In genomic region chr16:85158702-85159225, GRCh38 we compare ENCODE assay signal across 1 cellular context.
A peak's percentile ranks its signal among the peaks of the same experiment; 100 is the strongest.
TF ChIP-seq lines count a peak whose summit lies in the region.

No MANE protein-coding gene starts in this region.

TF ChIP-seq in HepG2, 621 proteins besides CTCF, POLR2A, EP300 and RAD21 (continued from another document and continues in another):
- no peak for TF ChIP-seq CBX2 (IDR thresholded peaks at IDR 0.05; ENCODE audit: low read depth, low read length)
- no peak for TF ChIP-seq CBX2 (CRISPR knock-in tag; IDR thresholded peaks at IDR 0.05; ENCODE audit: low read depth)
- TF ChIP-seq PRMT3 (CRISPR knock-in tag; IDR thresholded peaks at IDR 0.05; ENCODE audit: borderline replicate concordance, low read depth): no peak
- TF ChIP-seq JDP2 (CRISPR knock-in tag; IDR thresholded peaks at IDR 0.05; ENCODE audit: borderline replicate concordance): no peak
- TF ChIP-seq GMEB2 (CRISPR knock-in tag; IDR thresholded peaks at IDR 0.05; ENCODE audit: low read depth): no peak
- no peak for TF ChIP-seq MAFG (CRISPR knock-in tag; IDR thresholded peaks at IDR 0.05)
- TF ChIP-seq CHD2 (IDR thresholded peaks at IDR 0.05; ENCODE audit: low read depth, low read length): no peak
- TF ChIP-seq SKIL (CRISPR knock-in tag; IDR thresholded peaks at IDR 0.05; ENCODE audit: borderline replicate concordance): no peak
- no peak for TF ChIP-seq THAP8 (CRISPR knock-in tag; IDR thresholded peaks at IDR 0.05; ENCODE audit: borderline replicate concordance)
- TF ChIP-seq ISX (CRISPR knock-in tag; conservative IDR thresholded peaks at IDR 0.05): no peak
- 0 out of 2 replicates have a peak, but pooled peaks have one; percentile 21 for TF ChIP-seq ZNF879 (CRISPR knock-in tag; IDR thresholded peaks at IDR 0.05)
- no peak; the same call in 1 of the 2 replicates for TF ChIP-seq ELF3 (CRISPR knock-in tag; IDR thresholded peaks at IDR 0.05)
- no peak for TF ChIP-seq ZKSCAN5 (CRISPR knock-in tag; IDR thresholded peaks at IDR 0.05)
- peak; percentile 11; the same call in 1 of the 2 replicates for TF ChIP-seq CHD4 (IDR thresholded peaks at IDR 0.05; ENCODE audit: borderline replicate concordance, low read length)
- no peak for TF ChIP-seq FOXA3 (CRISPR knock-in tag; IDR thresholded peaks at IDR 0.05)
- TF ChIP-seq RBM39 (IDR thresholded peaks at IDR 0.05; ENCODE audit: low read depth, low read length, poor library complexity, severe bottlenecking): no peak
- 0 out of 2 replicates have a peak, but pooled peaks have one; percentile 41 for TF ChIP-seq SMAD1 (CRISPR knock-in tag; IDR thresholded peaks at IDR 0.05; ENCODE audit: borderline replicate concordance, low read depth)
- TF ChIP-seq SAFB2 (CRISPR knock-in tag; IDR thresholded peaks at IDR 0.05; ENCODE audit: borderline replicate concordance, low read depth): no peak
- no peak for TF ChIP-seq ZNF260 (CRISPR knock-in tag; IDR thresholded peaks at IDR 0.05; ENCODE audit: borderline replicate concordance, low read depth)
- TF ChIP-seq ZNF557 (CRISPR knock-in tag; IDR thresholded peaks at IDR 0.05): no peak
- no peak for TF ChIP-seq MIXL1 (CRISPR knock-in tag; IDR thresholded peaks at IDR 0.05)
- no peak for TF ChIP-seq ZNF761 (CRISPR knock-in tag; conservative IDR thresholded peaks at IDR 0.05)
- TF ChIP-seq ZBTB34 (CRISPR knock-in tag; IDR thresholded peaks at IDR 0.05): no peak
- TF ChIP-seq ZNF543 (CRISPR knock-in tag; IDR thresholded peaks at IDR 0.05): no peak
- TF ChIP-seq ASH2L (IDR thresholded peaks at IDR 0.05; ENCODE audit: insufficient read length, low read depth, low read length): no peak
- no peak for TF ChIP-seq MEF2D (CRISPR knock-in tag; IDR thresholded peaks at IDR 0.05)
- no peak; the same call in 1 of the 2 replicates for TF ChIP-seq ZBTB7A (CRISPR knock-in tag; IDR thresholded peaks at IDR 0.05)
- TF ChIP-seq ZNF232 (CRISPR knock-in tag; IDR thresholded peaks at IDR 0.05; ENCODE audit: borderline replicate concordance): no peak
- no peak for TF ChIP-seq ZNF510 (CRISPR knock-in tag; IDR thresholded peaks at IDR 0.05; ENCODE audit: low read depth)
- no peak for TF ChIP-seq ZFP90 (CRISPR knock-in tag; IDR thresholded peaks at IDR 0.05; ENCODE audit: borderline replicate concordance)
- no peak for TF ChIP-seq NFKBIZ (CRISPR knock-in tag; IDR thresholded peaks at IDR 0.05)
- no peak for TF ChIP-seq ZNF317 (CRISPR knock-in tag; IDR thresholded peaks at IDR 0.05)
- TF ChIP-seq KAT8 (CRISPR knock-in tag; IDR thresholded peaks at IDR 0.05): no peak
- TF ChIP-seq SMAD3 (CRISPR knock-in tag; IDR thresholded peaks at IDR 0.05): no peak
- no peak for TF ChIP-seq MLLT10 (CRISPR knock-in tag; IDR thresholded peaks at IDR 0.05)
- no peak for TF ChIP-seq MLX (CRISPR knock-in tag; IDR thresholded peaks at IDR 0.05)
- TF ChIP-seq RARA (CRISPR knock-in tag; IDR thresholded peaks at IDR 0.05): no peak
- no peak for TF ChIP-seq BHLHE40 (IDR thresholded peaks at IDR 0.05; ENCODE audit: low read length)
- no peak for TF ChIP-seq ZNF451 (CRISPR knock-in tag; IDR thresholded peaks at IDR 0.05)
- TF ChIP-seq TBL1XR1 (IDR thresholded peaks at IDR 0.05; ENCODE audit: borderline replicate concordance, low read length, partially characterized antibody): no peak
- TF ChIP-seq THAP9 (CRISPR knock-in tag; IDR thresholded peaks at IDR 0.05; ENCODE audit: borderline replicate concordance): 0 out of 2 replicates have a peak, but pooled peaks have one; percentile 14
- TF ChIP-seq ZNF121 (CRISPR knock-in tag; IDR thresholded peaks at IDR 0.05): peak; percentile 35; the same call in 1 of the 2 replicates
- no peak for TF ChIP-seq ZNF280B (CRISPR knock-in tag; IDR thresholded peaks at IDR 0.05; ENCODE audit: borderline replicate concordance)
- no peak for TF ChIP-seq ARNTL (CRISPR knock-in tag; IDR thresholded peaks at IDR 0.05)
- 0 out of 2 replicates have a peak, but pooled peaks have one; percentile 18 for TF ChIP-seq RARG (CRISPR knock-in tag; IDR thresholded peaks at IDR 0.05; ENCODE audit: low read depth)
- TF ChIP-seq ZBTB25 (CRISPR knock-in tag; IDR thresholded peaks at IDR 0.05): 0 out of 2 replicates have a peak, but pooled peaks have one; percentile 8
- TF ChIP-seq ZNF335 (CRISPR knock-in tag; IDR thresholded peaks at IDR 0.05): no peak
- no peak for TF ChIP-seq EED (CRISPR knock-in tag; IDR thresholded peaks at IDR 0.05)
- no peak for TF ChIP-seq GATAD2A (CRISPR knock-in tag; IDR thresholded peaks at IDR 0.05)
- no peak for TF ChIP-seq FOXC1 (CRISPR knock-in tag; IDR thresholded peaks at IDR 0.05; ENCODE audit: borderline replicate concordance)
- no peak for TF ChIP-seq ZBTB39 (CRISPR knock-in tag; IDR thresholded peaks at IDR 0.05)
- TF ChIP-seq RXRB (CRISPR knock-in tag; IDR thresholded peaks at IDR 0.05; ENCODE audit: borderline replicate concordance): no peak
- no peak for TF ChIP-seq PREB (CRISPR knock-in tag; IDR thresholded peaks at IDR 0.05)
- no peak for TF ChIP-seq IKZF5 (CRISPR knock-in tag; IDR thresholded peaks at IDR 0.05)
- 0 out of 2 replicates have a peak, but pooled peaks have one; percentile 12 for TF ChIP-seq DNMT3B (CRISPR knock-in tag; conservative IDR thresholded peaks at IDR 0.05)
- TF ChIP-seq ZMAT3 (CRISPR knock-in tag; conservative IDR thresholded peaks at IDR 0.05): no peak
